Comparison of ENCODE assay signal across 1 cellular context in genomic region chr13:95258619-95259194, GRCh38.
TF ChIP-seq lines count a peak whose summit lies in the region.

No MANE protein-coding gene starts in this region.

TF ChIP-seq in IMR-90, 13 proteins besides CTCF, POLR2A, EP300 and RAD21 (continued from another document):
- TF ChIP-seq ELK1 (IDR thresholded peaks at IDR 0.05; ENCODE audit: borderline replicate concordance, low read depth, low read length): no peak
- no peak for TF ChIP-seq MAZ (IDR thresholded peaks at IDR 0.05; ENCODE audit: borderline replicate concordance, low read depth, low read length)
- no peak for TF ChIP-seq FOS (IDR thresholded peaks at IDR 0.05; ENCODE audit: low read depth, low read length)
- TF ChIP-seq MXI1 (IDR thresholded peaks at IDR 0.05; ENCODE audit: borderline replicate concordance, low read depth, low read length): no peak
